Comparison of ENCODE assay signal across 8 cellular contexts in genomic region chr19:39412867-39413268, GRCh38. TPM values are rescaled to one million over a fixed set of nuclear protein-coding genes. Genes with fewer than 3 reads are reported as not detected.
DNase-seq lines count a peak whose midpoint lies in the region; ATAC-seq and TF ChIP-seq lines count a peak whose summit lies in the region.

No MANE protein-coding gene starts in this region.

- H3K36me3 ChIP-seq in WERI-Rb-1 (peaks cover 23% of the 10 kb centered on the region), gastroesophageal sphincter (peaks cover 4 to 31% of the 10 kb centered on the region in 2 donors), skeletal muscle satellite cell (ENCODE audit: insufficient read depth, low read length) (peaks cover 21% of the 10 kb centered on the region)

- peaks cover 10% of the 10 kb centered on the region for H3K23me2 ChIP-seq in H9 (ENCODE audit: insufficient read length, low read depth, low read length, poor library complexity, severe bottlenecking)

- no peak overlapping the region for H2BK5ac ChIP-seq in H9 (ENCODE audit: insufficient read length, low read length)

- peak overlapping the region; percentile 83 for H3K18ac ChIP-seq in H9 (ENCODE audit: insufficient read length, low read depth, low read length)

- H3K4me3 ChIP-seq in WERI-Rb-1 (ENCODE audit: low read depth, low read length): peak overlapping the region; percentile 70
- peak overlapping the region; percentile 85 to 90 for H3K4me3 ChIP-seq in gastroesophageal sphincter
- peak overlapping the region; percentile 93 for H3K4me3 ChIP-seq in skeletal muscle satellite cell (ENCODE audit: low read length)

- H3K27me3 ChIP-seq in H9 (ENCODE audit: insufficient read depth, low read length) (no peaks in the 10 kb centered on the region), WERI-Rb-1 (ENCODE audit: insufficient read depth, low read depth, severe bottlenecking) (no peaks in the 10 kb centered on the region), gastroesophageal sphincter (no peaks in the 10 kb centered on the region), skeletal muscle satellite cell (ENCODE audit: control insufficient read depth, insufficient read depth, low read length) (no peaks in the 10 kb centered on the region)

- no peak overlapping the region for H3K23ac ChIP-seq in H9 (ENCODE audit: insufficient read length, low read depth, low read length)

- no peak overlapping the region for H2AK5ac ChIP-seq in H9 (ENCODE audit: insufficient read length, low read length)

- H3T11ph ChIP-seq in H9 (ENCODE audit: low read length): no peak overlapping the region

- no peak overlapping the region for H4K91ac ChIP-seq in H9 (ENCODE audit: insufficient read length, low read depth, low read length)

- H3K36me3 Mint-ChIP-seq in H9 (ENCODE audit: insufficient read depth in 1 of 3, low read depth in 3 of 3): peaks cover 13 to 47% (median 32%) of the 10 kb centered on the region in 3 experiments

- no peaks in the 10 kb centered on the region; a peak in 1 of 5 replicates for H3K9me3 Mint-ChIP-seq in H9

- H3K79me1 ChIP-seq in H9 (ENCODE audit: insufficient read depth, low read depth, low read length, poor library complexity, severe bottlenecking): peaks cover 6% of the 10 kb centered on the region

- no peak overlapping the region for H3K27ac ChIP-seq in H9 (ENCODE audit: insufficient read length, low read depth, low read length)
- peak overlapping the region; percentile 91 for H3K27ac ChIP-seq in WERI-Rb-1
- peak overlapping the region; percentile 96 to 100 (median 99) for H3K27ac ChIP-seq in gastroesophageal sphincter

- peaks cover 40 to 48% of the 10 kb centered on the region in 2 experiments for H3K4me1 Mint-ChIP-seq in H9

- H2BK12ac ChIP-seq in H9 (ENCODE audit: insufficient read length, low read depth, low read length): no peak overlapping the region

- no peak overlapping the region for H4K8ac ChIP-seq in H9 (replicated peaks; ENCODE audit: insufficient read length, low read depth, low read length)

- TF ChIP-seq POLR2A in gastroesophageal sphincter (IDR thresholded peaks at IDR 0.05): no peak

- ATAC-seq in gastroesophageal sphincter: no peak

- H3K27me3 Mint-ChIP-seq in H9 (ENCODE audit: low read depth): peaks cover 1% of the 10 kb centered on the region; the same call in 1 of the 2 replicates

- WGBS in H9 (ENCODE audit: extremely low coverage, insufficient read length, low lambda C conversion rate): no CpG with 5 or more reads among the region's 23 CpGs
- 0% methylated on average over 2 to 17 of the region's 23 CpGs for WGBS in gastroesophageal sphincter (ENCODE audit: low coverage in 1 of 2), 2 donors

- H3K9me3 ChIP-seq in H9 (ENCODE audit: control insufficient read depth, low read depth, low read length) (no peaks in the 10 kb centered on the region), WERI-Rb-1 (ENCODE audit: severe bottlenecking) (no peaks in the 10 kb centered on the region), gastroesophageal sphincter (no peaks in the 10 kb centered on the region), skeletal muscle satellite cell (replicated peaks; ENCODE audit: low read length) (no peaks in the 10 kb centered on the region)

- H2BK15ac ChIP-seq in H9 (ENCODE audit: low read depth, low read length): no peak overlapping the region

- H3K56ac ChIP-seq in H9 (ENCODE audit: insufficient read length, low read depth, low read length): no peak overlapping the region

- H3K4me2 ChIP-seq in H9 (ENCODE audit: insufficient read depth, insufficient read length, low read length) (peak overlapping the region; percentile 89), skeletal muscle satellite cell (ENCODE audit: low read length) (peak overlapping the region; percentile 95)

- peaks cover 4% of the 10 kb centered on the region; the same call in 1 of the 2 replicates for H3K4me1 ChIP-seq in H9 (ENCODE audit: insufficient read depth, low read length)
- peaks cover 0 to 63% (median 24%) of the 10 kb centered on the region in 3 donors for H3K4me1 ChIP-seq in gastroesophageal sphincter
- peaks cover 32% of the 10 kb centered on the region for H3K4me1 ChIP-seq in skeletal muscle satellite cell (ENCODE audit: control insufficient read depth, insufficient read depth, low read length)

- H3K79me2 ChIP-seq in H9 (ENCODE audit: insufficient read depth, low read length): peaks cover 6% of the 10 kb centered on the region; the same call in 1 of the 2 replicates

- no peak for TF ChIP-seq EP300 in gastroesophageal sphincter (IDR thresholded peaks at IDR 0.05)

- no peak overlapping the region for H4K5ac ChIP-seq in H9 (ENCODE audit: insufficient read length, low read depth, low read length)

- DNase-seq in H9 (no peak), WERI-Rb-1 (no peak), A172 (ENCODE audit: low spot score) (no peak), ecto neural progenitor cell (ENCODE audit: low spot score) (no peak), AML-193 (lab: John Stamatoyannopoulos, UW) (no peak), HuH-7.5 (ENCODE audit: low spot score) (no peak)

- peaks cover 2% of the 10 kb centered on the region for H4K20me1 ChIP-seq in H9 (ENCODE audit: control insufficient read depth, insufficient read depth, insufficient read length)

- H3K14ac ChIP-seq in H9 (ENCODE audit: insufficient read depth, low read length): peak overlapping the region; percentile 33

- H3K4me3 Mint-ChIP-seq in H9: peak overlapping the region; percentile 96 to 97

- no peak overlapping the region for H2BK20ac ChIP-seq in H9 (ENCODE audit: low read depth, low read length, poor library complexity, severe bottlenecking)

- H2AFZ ChIP-seq in H9 (ENCODE audit: low read length): no peak overlapping the region

- peak overlapping the region; percentile 85 for H3K9ac ChIP-seq in H9 (ENCODE audit: extremely low read depth, insufficient read length, low read length)
- H3K9ac ChIP-seq in skeletal muscle satellite cell (ENCODE audit: low read depth, low read length): peak overlapping the region; percentile 98

- no peak overlapping the region; the same call in 1 of the 2 replicates for H3K4ac ChIP-seq in H9 (ENCODE audit: low read depth, low read length)

- TF ChIP-seq CTCF in H9 (conservative IDR thresholded peaks at IDR 0.05) (no peak; the same call in 2 of the 3 replicates), WERI-Rb-1 (IDR thresholded peaks at IDR 0.05; ENCODE audit: low read depth, low read length) (no peak), gastroesophageal sphincter (IDR thresholded peaks at IDR 0.05) (peak in 1 of 4 experiments; percentile 1)

- H2BK120ac ChIP-seq in H9 (ENCODE audit: low read depth, low read length, poor library complexity, severe bottlenecking): peak overlapping the region; percentile 26

- H3K27ac Mint-ChIP-seq in H9: peak overlapping the region; percentile 58 to 91 (median 77); a peak in 6 of 7 replicates

RNA-seq across cellular contexts. Expression of gene PLEKHG2, which starts 0.4 kb away (rescaled TPM):
- total RNA-seq in H9 (2021) (167 and 170 TPM in 2 replicates), gastroesophageal sphincter (10 to 100 TPM; 19.5 to 35.3 (median 23.4) TPM)
- 11.1 and 12.4 TPM in 2 replicates for total RNA-seq in skeletal muscle satellite cell (2012; rRNA removed)
- 11.4 and 17.3 TPM in 2 replicates for total RNA-seq in A172 (2014; rRNA removed; shearing (Covaris generic))

RNA-seq across cellular contexts. Expression of gene ZFP36, which starts 6.2 kb away (rescaled TPM):
- 14.6 and 15.4 TPM in 2 replicates for total RNA-seq in H9 (2021)
- total RNA-seq in gastroesophageal sphincter: 100 to 1,000 TPM in 3 of 4 donors, 10 to 100 TPM in 1; 78.6 to 276 (median 158) TPM
- total RNA-seq in skeletal muscle satellite cell (2012; rRNA removed): 8.6 and 10.5 TPM in 2 replicates
- 0.50 and 1.5 TPM in 2 replicates for total RNA-seq in A172 (2014; rRNA removed; shearing (Covaris generic))

RNA-seq across cellular contexts. Expression of gene MED29, which starts 21.7 kb away (rescaled TPM):
- total RNA-seq in H9 (2021) (48.3 and 49.2 TPM in 2 replicates), gastroesophageal sphincter (10 to 100 TPM; 30.0 to 50.7 (median 36.4) TPM)
- 15.5 and 17.5 TPM in 2 replicates for total RNA-seq in skeletal muscle satellite cell (2012; rRNA removed)
- 20.9 and 24.7 TPM in 2 replicates for total RNA-seq in A172 (2014; rRNA removed; shearing (Covaris generic))

RNA-seq across cellular contexts. Expression of gene PAF1, which starts 22.0 kb away (rescaled TPM):
- 34.9 and 38.0 TPM in 2 replicates for total RNA-seq in H9 (2021)
- total RNA-seq in gastroesophageal sphincter: 10 to 100 TPM; 32.8 to 48.0 (median 44.0) TPM
- total RNA-seq in skeletal muscle satellite cell (2012; rRNA removed): 24.8 and 26.0 TPM in 2 replicates
- total RNA-seq in A172 (2014; rRNA removed; shearing (Covaris generic)): 55.3 and 69.9 TPM in 2 replicates

RNA-seq across cellular contexts. Expression of gene RPS16, which starts 22.9 kb away (rescaled TPM):
- total RNA-seq in H9 (2021): 2,711 and 2,810 TPM in 2 replicates
- 1,000 to 10,000 TPM; 1,023 to 1,769 (median 1,110) TPM for total RNA-seq in gastroesophageal sphincter
- 42.8 and 55.0 TPM in 2 replicates for total RNA-seq in skeletal muscle satellite cell (2012; rRNA removed)
- 145 and 262 TPM in 2 replicates for total RNA-seq in A172 (2014; rRNA removed; shearing (Covaris generic))
